In genomic region chr1:63411081-63411480, GRCh38 we compare ENCODE assay signal across 30 cellular contexts.
"Had no signal": no experiment of that assay in that cellular context is flagged by ENCODE, and none has a peak within 500 bp of the region (broad histone marks: within the 10 kb centered on the region; RNA-seq: fewer than 3 reads in every experiment).

No MANE protein-coding gene starts in this region.

- H3K4me3 Mint-ChIP-seq: activated CD4-positive, alpha-beta T cell treated with anti-CD3 and anti-CD28 coated beads, Interleukin-2, amount 10 ng/mL, durations not matched to agents 7 days and 5 days; activated CD8-positive, alpha-beta memory T cell treated with anti-CD3 and anti-CD28 coated beads, Interleukin-2, amount 10 ng/mL, durations not matched to agents 7 days and 5 days; activated CD8-positive, alpha-beta T cell treated with anti-CD3 and anti-CD28 coated beads for 36 hours; activated naive CD4-positive, alpha-beta T cell treated with anti-CD3 and anti-CD28 coated beads, Interleukin-2, amount 50 U/mL, for 24 hours; activated T-helper 1 cell treated with anti-CD3 and anti-CD28 coated beads, Interleukin-12 subunit alpha, Interleukin-12 subunit beta, Interleukin-2, Interleukin-4 antibody, amounts not matched to agents 30 ng/mL and 10 ng/mL and 1 ng/mL, durations not matched to agents 14 hours and 24 hours and 36 hours; brain; memory B cell; naive B cell; neural crest cell; stimulated activated effector memory CD8-positive, alpha-beta T cell treated with anti-CD3 and anti-CD28 coated beads, Interleukin-12 subunit alpha, Interleukin-12 subunit beta, amount 100 ng/mL, for 72 hours; stimulated activated naive CD8-positive, alpha-beta T cell treated with anti-CD3 and anti-CD28 coated beads, Interleukin-15, amount 100 ng/mL, for 72 hours; T-cell; T-helper 2 cell treated with Interferon-gamma antibody and Interleukin-4, amounts not matched to agents 5 μg/mL and 100 μg/mL, for 36 hours had no signal

- H3K27me3 Mint-ChIP-seq: activated CD4-positive, alpha-beta T cell treated with anti-CD3 and anti-CD28 coated beads, Interleukin-2, amount 10 ng/mL, durations not matched to agents 7 days and 5 days; activated CD8-positive, alpha-beta memory T cell treated with anti-CD3 and anti-CD28 coated beads, Interleukin-2, amount 10 ng/mL, durations not matched to agents 7 days and 5 days; activated CD8-positive, alpha-beta T cell treated with anti-CD3 and anti-CD28 coated beads for 36 hours; activated naive CD4-positive, alpha-beta T cell treated with anti-CD3 and anti-CD28 coated beads, Interleukin-2, amount 50 U/mL, for 24 hours; brain; memory B cell; naive B cell; stimulated activated naive CD8-positive, alpha-beta T cell treated with anti-CD3 and anti-CD28 coated beads, Interleukin-15, amount 100 ng/mL, for 72 hours; T-cell had no signal

- H3K36me3 ChIP-seq: colonic mucosa, right lobe of liver, WERI-Rb-1 had no signal

- H3K4me3 ChIP-seq: colonic mucosa, gastroesophageal sphincter, right lobe of liver, skin epidermis, suprapubic skin, tibial nerve had no signal

- H3K27ac Mint-ChIP-seq: activated CD4-positive, alpha-beta T cell treated with anti-CD3 and anti-CD28 coated beads, Interleukin-2, amount 10 ng/mL, durations not matched to agents 7 days and 5 days; activated CD8-positive, alpha-beta memory T cell treated with anti-CD3 and anti-CD28 coated beads, Interleukin-2, amount 10 ng/mL, durations not matched to agents 7 days and 5 days; activated CD8-positive, alpha-beta T cell treated with anti-CD3 and anti-CD28 coated beads for 36 hours; activated naive CD4-positive, alpha-beta T cell treated with anti-CD3 and anti-CD28 coated beads, Interleukin-2, amount 50 U/mL, for 24 hours; activated T-helper 1 cell treated with anti-CD3 and anti-CD28 coated beads, Interleukin-12 subunit alpha, Interleukin-12 subunit beta, Interleukin-2, Interleukin-4 antibody, amounts not matched to agents 30 ng/mL and 10 ng/mL and 1 ng/mL, durations not matched to agents 14 hours and 24 hours and 36 hours; memory B cell; naive B cell; stimulated activated effector memory CD8-positive, alpha-beta T cell treated with anti-CD3 and anti-CD28 coated beads, Interleukin-12 subunit alpha, Interleukin-12 subunit beta, amount 100 ng/mL, for 72 hours; T-cell; T-helper 2 cell treated with Interferon-gamma antibody and Interleukin-4, amounts not matched to agents 5 μg/mL and 100 μg/mL, for 36 hours had no signal

- H3K27me3 ChIP-seq: colonic mucosa, gastroesophageal sphincter, right lobe of liver, suprapubic skin, tibial nerve had no signal

- ATAC-seq: activated CD8-positive, alpha-beta memory T cell treated with anti-CD3 and anti-CD28 coated beads, Interleukin-2, amount 10 ng/mL, durations not matched to agents 7 days and 5 days; activated CD8-positive, alpha-beta T cell treated with anti-CD3 and anti-CD28 coated beads for 36 hours; gastroesophageal sphincter; right lobe of liver; stimulated activated effector memory CD8-positive, alpha-beta T cell treated with anti-CD3 and anti-CD28 coated beads, Interleukin-12 subunit alpha, Interleukin-12 subunit beta, amount 100 ng/mL, for 72 hours; stimulated activated naive CD8-positive, alpha-beta T cell treated with anti-CD3 and anti-CD28 coated beads, Interleukin-15, amount 100 ng/mL, for 72 hours; T-cell had no signal

- H3K4me1 Mint-ChIP-seq: activated CD4-positive, alpha-beta T cell treated with anti-CD3 and anti-CD28 coated beads, Interleukin-2, amount 10 ng/mL, durations not matched to agents 7 days and 5 days; activated CD8-positive, alpha-beta memory T cell treated with anti-CD3 and anti-CD28 coated beads, Interleukin-2, amount 10 ng/mL, durations not matched to agents 7 days and 5 days; activated naive CD4-positive, alpha-beta T cell treated with anti-CD3 and anti-CD28 coated beads, Interleukin-2, amount 50 U/mL, for 24 hours; memory B cell; naive B cell; stimulated activated effector memory CD8-positive, alpha-beta T cell treated with anti-CD3 and anti-CD28 coated beads, Interleukin-12 subunit alpha, Interleukin-12 subunit beta, amount 100 ng/mL, for 72 hours; stimulated activated naive CD8-positive, alpha-beta T cell treated with anti-CD3 and anti-CD28 coated beads, Interleukin-15, amount 100 ng/mL, for 72 hours had no signal

- DNase-seq: activated CD4-positive, alpha-beta T cell treated with anti-CD3 and anti-CD28 coated beads, Interleukin-2, amount 10 ng/mL, durations not matched to agents 7 days and 5 days; activated CD4-positive, CD25-positive, alpha-beta regulatory T cell treated with anti-CD3 and anti-CD28 coated beads, Interleukin-2, amount 50 U/mL, for 72 hours; activated CD8-positive, alpha-beta memory T cell treated with anti-CD3 and anti-CD28 coated beads, Interleukin-2, amount 10 ng/mL, durations not matched to agents 7 days and 5 days; activated CD8-positive, alpha-beta T cell treated with anti-CD3 and anti-CD28 coated beads for 36 hours; activated gamma-delta T cell treated with Interleukin-2 at 50 U/mL for 16 hours; activated T-cell treated with anti-CD3 and anti-CD28 coated beads for 4 hours; aorta; central memory CD4-positive, alpha-beta T cell; colonic mucosa; head of caudate nucleus; naive B cell; occipital lobe; posterior cingulate gyrus; right lobe of liver; stimulated activated CD4-positive, alpha-beta T cell treated with anti-CD3 and anti-CD28 coated beads, Interleukin-2, amount 100 ng/mL, for 24 hours; stimulated activated naive CD8-positive, alpha-beta T cell treated with anti-CD3 and anti-CD28 coated beads, Interleukin-15, amount 100 ng/mL, for 72 hours; T-cell; WERI-Rb-1 had no signal

- H3K27ac ChIP-seq: colonic mucosa, epithelial cell of prostate, gastroesophageal sphincter, right lobe of liver, skin epidermis, suprapubic skin, tibial nerve, WERI-Rb-1 had no signal

- H3K9me3 Mint-ChIP-seq: activated CD4-positive, alpha-beta T cell treated with anti-CD3 and anti-CD28 coated beads, Interleukin-2, amount 10 ng/mL, durations not matched to agents 7 days and 5 days; activated CD8-positive, alpha-beta T cell treated with anti-CD3 and anti-CD28 coated beads for 36 hours; activated naive CD4-positive, alpha-beta T cell treated with anti-CD3 and anti-CD28 coated beads, Interleukin-2, amount 50 U/mL, for 24 hours; activated T-helper 1 cell treated with anti-CD3 and anti-CD28 coated beads, Interleukin-12 subunit alpha, Interleukin-12 subunit beta, Interleukin-2, Interleukin-4 antibody, amounts not matched to agents 30 ng/mL and 10 ng/mL and 1 ng/mL, durations not matched to agents 14 hours and 24 hours and 36 hours; brain; memory B cell; naive B cell; neural crest cell; stimulated activated effector memory CD8-positive, alpha-beta T cell treated with anti-CD3 and anti-CD28 coated beads, Interleukin-12 subunit alpha, Interleukin-12 subunit beta, amount 100 ng/mL, for 72 hours; stimulated activated naive CD8-positive, alpha-beta T cell treated with anti-CD3 and anti-CD28 coated beads, Interleukin-15, amount 100 ng/mL, for 72 hours; T-cell; T-helper 2 cell treated with Interferon-gamma antibody and Interleukin-4, amounts not matched to agents 5 μg/mL and 100 μg/mL, for 36 hours had no signal

- H3K4me1 ChIP-seq: colonic mucosa, suprapubic skin had no signal
